ENCODE assay signal across 17 cellular contexts in the genomic region with DNA sequence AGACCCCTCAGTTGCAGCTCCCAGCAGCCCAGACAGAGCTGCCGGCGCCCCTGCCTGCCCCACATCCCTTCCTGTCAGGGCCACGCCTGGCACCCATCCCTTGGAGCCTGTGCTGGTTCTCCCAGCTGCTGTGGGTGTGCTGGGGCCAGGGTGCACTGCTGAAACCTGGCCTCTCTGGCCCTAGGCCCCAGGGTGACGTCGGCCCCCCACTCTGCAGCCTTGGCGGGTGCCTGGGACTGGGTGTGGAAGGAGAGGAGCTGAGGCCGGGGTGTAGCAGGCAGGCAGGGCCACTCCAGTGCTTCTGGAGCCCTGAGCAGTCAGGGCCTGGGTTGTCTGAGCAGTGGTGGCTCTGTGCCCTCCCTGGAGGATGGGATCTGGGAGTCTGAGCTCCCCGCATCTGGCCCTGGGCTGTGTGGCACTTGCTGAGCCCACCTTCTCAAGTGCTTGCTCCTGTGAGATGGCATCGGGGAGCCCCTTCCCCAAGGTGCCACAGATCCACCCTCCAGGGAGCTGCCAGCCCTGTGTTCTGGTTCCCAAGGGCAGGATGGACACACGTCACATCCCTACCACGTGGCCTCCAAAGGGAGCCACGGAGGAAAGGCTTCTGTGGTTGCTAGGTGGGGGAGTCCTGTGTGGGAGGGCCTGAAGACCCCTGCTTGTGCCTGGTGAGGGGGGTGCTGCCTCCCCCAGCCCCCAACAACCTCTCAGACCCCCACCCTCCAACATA. TPM values are rescaled to one million over a fixed set of nuclear protein-coding genes. Genes with fewer than 3 reads are reported as not detected.
DNase-seq lines count a peak whose midpoint lies in the region; ATAC-seq and TF ChIP-seq lines count a peak whose summit lies in the region.
"Had no signal": no experiment of that assay in that cellular context is flagged by ENCODE, and none has a peak within 500 bp of the region (broad histone marks: within the 10 kb centered on the region; RNA-seq: fewer than 3 reads in every experiment).

No MANE protein-coding gene starts in this region.

- H3K27ac Mint-ChIP-seq in CD4-positive, alpha-beta T cell, result peak overlapping the region; percentile 30

- intact Hi-C loops in CD4-positive, alpha-beta T cell (cut with DNase I, micrococcal nuclease), result loop anchor here (10.0 kb wide), 2 partner anchors 216 to 384 kb away; a partner anchor contains a TSS
- intact Hi-C loops in gastrocnemius medialis (cut with DNase I; ENCODE audit: low total_unique reads) (no loop called here), ovary (cut with DNase I) (loop anchor here in 2 of 4 donors (5.0 to 10.0 kb wide), 2 partner anchors 64 to 66 kb away; a partner anchor contains a TSS)

- H3K36me3 Mint-ChIP-seq in CD4-positive, alpha-beta T cell (ENCODE audit: low read depth), result peaks cover 23% of the 10 kb centered on the region

- no peak for TF ChIP-seq EP300 in ovary (IDR thresholded peaks at IDR 0.05)

- POLR2A ChIA-PET in CD4-positive, alpha-beta T cell (lab: Charles Lee), result no interaction called here
- POLR2A ChIA-PET in GM10248 (lab: Yijun Ruan, JAX), result interaction anchor here (0.6 kb wide), 1 partner anchor 85 kb away, joined by 9 read pairs; no protein-coding TSS in a partner anchor

- no peak overlapping the region for H3K27ac ChIP-seq in CD4-positive, alpha-beta T cell (ENCODE audit: low read depth, low read length)
- peak overlapping the region; percentile 63 to 82 (median 74) for H3K27ac ChIP-seq in gastrocnemius medialis
- H3K27ac ChIP-seq in ovary, result no peak overlapping the region
- H3K27ac ChIP-seq: breast epithelium had no signal

- DNase-seq in CD4-positive, alpha-beta T cell, result no peak
- DNase-seq in MG63 (peak; percentile 59), gastrocnemius medialis (peak in 1 of 2 donors; percentile 83), BE2C (no peak), ovary (no peak), amniotic stem cell (lab: John Stamatoyannopoulos, UW) (no peak), GM10248 (ENCODE audit: extremely low spot score) (no peak)
- DNase-seq: activated gamma-delta T cell; effector memory CD8-positive, alpha-beta T cell; foreskin melanocyte; mucosa of descending colon; NCI-H1092; NCI-H446 treated with DMSO at 0.1 percent for 48 hours; stimulated activated CD4-positive, alpha-beta T cell treated with anti-CD3 and anti-CD28 coated beads, Interleukin-4, amount 100 ng/mL, for 4 hours; stimulated activated naive CD8-positive, alpha-beta T cell treated with anti-CD3 and anti-CD28 coated beads, Interleukin-15, Interleukin-2, amounts not matched to agents 100 U/mL and 50 U/mL, for 24 hours had no signal

- H3K4me3 Mint-ChIP-seq in CD4-positive, alpha-beta T cell, result peak overlapping the region; percentile 45
- H3K4me3 Mint-ChIP-seq: effector memory CD8-positive, alpha-beta T cell had no signal

- H3K4me1 Mint-ChIP-seq in CD4-positive, alpha-beta T cell (ENCODE audit: low read depth), result peaks cover 12% of the 10 kb centered on the region

- ATAC-seq in CD4-positive, alpha-beta T cell (ENCODE audit: poor library complexity), result no peak
- ATAC-seq in esophagus mucosa, result peak; percentile 1
- peak; percentile 27 to 31 for ATAC-seq in gastrocnemius medialis
- ATAC-seq: effector memory CD8-positive, alpha-beta T cell; mucosa of descending colon; stimulated activated naive CD8-positive, alpha-beta T cell treated with anti-CD3 and anti-CD28 coated beads, Interleukin-15, Interleukin-2, amounts not matched to agents 100 U/mL and 50 U/mL, for 24 hours had no signal

- TF ChIP-seq POLR2A in gastrocnemius medialis (IDR thresholded peaks at IDR 0.05) (no peak), ovary (IDR thresholded peaks at IDR 0.05) (no peak)

- no peaks in the 10 kb centered on the region for H3K27me3 Mint-ChIP-seq in CD4-positive, alpha-beta T cell
- H3K27me3 Mint-ChIP-seq: effector memory CD8-positive, alpha-beta T cell had no signal

- in situ Hi-C loops in gastrocnemius medialis (cut with MboI; ENCODE audit: low sequenced_read_pairs in 4 of 4), result loop anchor here in 1 of 4 donors (10.0 kb wide), 1 partner anchor 76 kb away; a partner anchor contains a TSS

- no peaks in the 10 kb centered on the region for H3K27me3 ChIP-seq in CD4-positive, alpha-beta T cell (ENCODE audit: control insufficient read depth, insufficient read depth, low read length)
- H3K27me3 ChIP-seq in MG63 (no peaks in the 10 kb centered on the region), gastrocnemius medialis (no peaks in the 10 kb centered on the region), BE2C (no peaks in the 10 kb centered on the region), ovary (no peaks in the 10 kb centered on the region)
- H3K27me3 ChIP-seq: breast epithelium had no signal

- H3K4me1 ChIP-seq in gastrocnemius medialis, result peaks cover 25 to 43% of the 10 kb centered on the region in 2 donors
- peaks cover 6% of the 10 kb centered on the region; the same call in 1 of the 2 replicates for H3K4me1 ChIP-seq in BE2C
- H3K4me1 ChIP-seq in ovary (ENCODE audit: insufficient read depth), result peaks cover 2% of the 10 kb centered on the region

- no peaks in the 10 kb centered on the region for H3K9me3 ChIP-seq in CD4-positive, alpha-beta T cell (ENCODE audit: control insufficient read depth, low read length)
- H3K9me3 ChIP-seq in MG63 (no peaks in the 10 kb centered on the region), gastrocnemius medialis (no peaks in the 10 kb centered on the region), BE2C (no peaks in the 10 kb centered on the region), ovary (no peaks in the 10 kb centered on the region)
- H3K9me3 ChIP-seq: breast epithelium, mucosa of descending colon had no signal

- no peaks in the 10 kb centered on the region for H3K9me3 Mint-ChIP-seq in CD4-positive, alpha-beta T cell
- H3K9me3 Mint-ChIP-seq: effector memory CD8-positive, alpha-beta T cell had no signal

- CTCF ChIA-PET in CD4-positive, alpha-beta T cell (lab: Charles Lee), result no interaction called here
- CTCF ChIA-PET in GM10248 (lab: Yijun Ruan, JAX), result interaction anchor here (1.0 to 1.3 kb wide), 6 partner anchors 30 to 342 kb away, joined by 3 to 4 read pairs (median 3); no protein-coding TSS in a partner anchor

- peaks cover 10% of the 10 kb centered on the region for H3K36me3 ChIP-seq in MG63
- peaks cover 0 to 31% of the 10 kb centered on the region in 2 donors for H3K36me3 ChIP-seq in gastrocnemius medialis
- peaks cover 74% of the 10 kb centered on the region for H3K36me3 ChIP-seq in BE2C
- no peaks in the 10 kb centered on the region for H3K36me3 ChIP-seq in ovary
- H3K36me3 ChIP-seq: breast epithelium had no signal

- TF ChIP-seq CTCF in CD4-positive, alpha-beta T cell (IDR thresholded peaks at IDR 0.05), result no peak
- no peak for TF ChIP-seq CTCF in gastrocnemius medialis (IDR thresholded peaks at IDR 0.05 in 4 of 5, conservative IDR thresholded peaks at IDR 0.05 in 1 of 5)
- TF ChIP-seq CTCF in BE2C (IDR thresholded peaks at IDR 0.05; ENCODE audit: low read depth, low read length), result no peak
- no peak for TF ChIP-seq CTCF in ovary (IDR thresholded peaks at IDR 0.05)
- no peak for TF ChIP-seq CTCF in GM10248 (IDR thresholded peaks at IDR 0.05; ENCODE audit: control extremely low read depth, extremely low read depth, low read depth, missing control alignments)

- H3K4me3 ChIP-seq in MG63, result no peak overlapping the region
- no peak overlapping the region for H3K4me3 ChIP-seq in gastrocnemius medialis
- H3K4me3 ChIP-seq in BE2C (ENCODE audit: low read depth, low read length), result no peak overlapping the region
- H3K4me3 ChIP-seq in ovary, result no peak overlapping the region
- H3K4me3 ChIP-seq: breast epithelium, mucosa of descending colon had no signal

- 43 to 68% (median 53%) methylated on average over 11 to 12 of the region's 12 CpGs for WGBS in ovary, 3 donors

RNA-seq across cellular contexts. Expression of a gene that starts 5.2 kb away (rescaled TPM):
- total RNA-seq in CD4-positive, alpha-beta T cell, result 10 to 100 TPM; 21.4 to 23.2 TPM
- 23.1 and 25.6 TPM in 2 replicates for total RNA-seq in MG63 (2014; rRNA removed; shearing (Covaris generic); ENCODE audit: low replicate concordance)
- total RNA-seq in esophagus mucosa, result 48.9 TPM
- 10 to 100 TPM; 50.1 to 72.4 (median 61.6) TPM for total RNA-seq in gastrocnemius medialis
- polyA plus RNA-seq in BE2C (2012; ENCODE audit: insufficient read depth, insufficient read length, low read depth), result 120 TPM
- 10 to 100 TPM; 39.0 to 55.2 (median 46.8) TPM for total RNA-seq in ovary
- polyA plus RNA-seq in ovary, result 10 to 100 TPM; 17.1 to 57.9 TPM

RNA-seq across cellular contexts. Expression of a gene that starts 5.7 kb away (rescaled TPM):
- 100 to 1,000 TPM; 186 to 194 TPM for total RNA-seq in CD4-positive, alpha-beta T cell
- total RNA-seq in MG63 (2014; rRNA removed; shearing (Covaris generic); ENCODE audit: low replicate concordance), result 5.5 and 23.7 TPM in 2 replicates
- total RNA-seq in esophagus mucosa (45.4 TPM), gastrocnemius medialis (10 to 100 TPM; 23.9 to 29.2 (median 26.5) TPM), ovary (100 to 1,000 TPM in 3 of 7 donors, 10 to 100 TPM in 4; 33.0 to 137 (median 89.8) TPM)
- 329 TPM for polyA plus RNA-seq in BE2C (2012; ENCODE audit: insufficient read depth, insufficient read length, low read depth)
- 10 to 100 TPM; 13.7 to 95.7 TPM for polyA plus RNA-seq in ovary

RNA-seq across cellular contexts. Expression of a gene that starts 18.2 kb away (rescaled TPM):
- total RNA-seq in CD4-positive, alpha-beta T cell, result 1 to 10 TPM; 3.3 to 3.5 TPM
- total RNA-seq in MG63 (2014; rRNA removed; shearing (Covaris generic); ENCODE audit: low replicate concordance), result 0.49 and 4.1 TPM in 2 replicates
- total RNA-seq in esophagus mucosa (0.56 TPM), gastrocnemius medialis (1 to 10 TPM in 2 of 4 donors, under 1 TPM in 2; 0.80 to 3.9 (median 1.2) TPM), ovary (1 to 10 TPM in 6 of 7 donors, under 1 TPM in 1; 0.80 to 3.9 (median 1.3) TPM)
- 25.8 TPM for polyA plus RNA-seq in BE2C (2012; ENCODE audit: insufficient read depth, insufficient read length, low read depth)
- polyA plus RNA-seq in ovary, result 10 to 100 TPM in 1 of 2 donors, not detected in 1; 12.0 TPM

RNA-seq across cellular contexts. Expression of a gene that starts 25.2 kb away (rescaled TPM):
- total RNA-seq in CD4-positive, alpha-beta T cell, result under 1 TPM; 0.56 to 0.58 TPM
- total RNA-seq in MG63 (2014; rRNA removed; shearing (Covaris generic); ENCODE audit: low replicate concordance), result not detected in 2 replicates
- not detected for total RNA-seq in esophagus mucosa
- 100 to 1,000 TPM; 152 to 383 (median 303) TPM for total RNA-seq in gastrocnemius medialis
- 1.2 TPM for polyA plus RNA-seq in BE2C (2012; ENCODE audit: insufficient read depth, insufficient read length, low read depth)
- total RNA-seq in ovary, result under 1 TPM in 4 of 7 donors, not detected in 3; 0.30 to 0.92 (median 0.41) TPM
- under 1 TPM in 1 of 2 donors, not detected in 1; 0.31 TPM for polyA plus RNA-seq in ovary

RNA-seq across cellular contexts. Expression of a gene that starts 51.0 kb away (rescaled TPM):
- total RNA-seq in CD4-positive, alpha-beta T cell, result not detected
- total RNA-seq in MG63 (2014; rRNA removed; shearing (Covaris generic); ENCODE audit: low replicate concordance), result not detected in 2 replicates
- 0.08 TPM for total RNA-seq in esophagus mucosa
- total RNA-seq in gastrocnemius medialis, result under 1 TPM in 1 of 4 donors, not detected in 3; 0.11 TPM
- polyA plus RNA-seq in BE2C (2012; ENCODE audit: insufficient read depth, insufficient read length, low read depth), result 0.17 TPM
- under 1 TPM in 5 of 7 donors, not detected in 2; 0.11 to 0.62 (median 0.35) TPM for total RNA-seq in ovary
- polyA plus RNA-seq in ovary, result under 1 TPM in 1 of 2 donors, not detected in 1; 0.10 TPM

Comparison
In these comparisons a context has a peak if more than half of its experiments do, and no peak if none do; other contexts are left out.
1. H3K27ac ChIP-seq: peak in gastrocnemius medialis (4 of 4); none in CD4-positive, alpha-beta T cell (single experiment) and ovary (0 of 2).